In the genomic region with DNA sequence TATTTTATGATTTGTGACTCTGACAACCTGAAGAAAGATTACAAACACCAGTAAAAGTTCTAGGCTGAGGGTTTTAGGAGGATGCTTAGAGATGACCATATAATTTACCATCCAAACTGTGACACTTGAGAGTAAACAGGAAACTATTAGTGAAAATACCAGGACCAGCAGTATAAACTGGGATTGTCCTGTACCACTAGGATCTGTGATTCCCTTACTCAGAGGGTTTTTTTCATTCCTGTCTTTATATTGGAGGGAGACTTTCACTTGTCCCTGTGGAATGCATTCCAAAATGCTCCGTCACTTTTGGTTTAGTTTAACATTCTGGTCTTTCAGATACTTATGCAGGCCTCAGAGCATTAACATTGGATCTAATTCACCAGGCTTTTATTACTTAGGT, we compare ENCODE assay signal across 28 cellular contexts.
A peak's percentile ranks its signal among the peaks of the same experiment; 100 is the strongest.
DNase-seq lines count a peak whose midpoint lies in the region; ATAC-seq, FAIRE-seq and TF ChIP-seq lines count a peak whose summit lies in the region.
"Had no signal": no experiment of that assay in that cellular context is flagged by ENCODE, and none has a peak within 500 bp of the region (broad histone marks: within the 10 kb centered on the region; RNA-seq: fewer than 3 reads in every experiment).

No MANE protein-coding gene starts in this region.

- H4K91ac ChIP-seq in IMR-90 (ENCODE audit: insufficient read depth, low read depth, low read length), result no peak overlapping the region
- H4K91ac ChIP-seq in H1 (replicated peaks; ENCODE audit: insufficient read length, low read length), result no peak overlapping the region

- H3K4me2 ChIP-seq in IMR-90 (ENCODE audit: low read depth, low read length), result peak overlapping the region; percentile 40; the same call in 1 of the 2 replicates
- no peak overlapping the region for H3K4me2 ChIP-seq in H1 (ENCODE audit: insufficient read depth in 1 of 2, low read depth in 2 of 2, low read length in 2 of 2)
- no peak overlapping the region for H3K4me2 ChIP-seq in neural progenitor cell
- H3K4me2 ChIP-seq: KMS-11 had no signal

- H3K9ac ChIP-seq in IMR-90 (ENCODE audit: low read depth, low read length) (no peak overlapping the region), H1 (replicated peaks in 1 of 4; ENCODE audit: extremely low read depth in 1 of 4, low read depth in 3 of 4, low read length in 3 of 4) (no peak overlapping the region), neural progenitor cell (no peak overlapping the region)
- H3K9ac ChIP-seq: KMS-11 had no signal

- H3K36me3 Mint-ChIP-seq in neural progenitor cell, result no peaks in the 10 kb centered on the region
- no peaks in the 10 kb centered on the region for H3K36me3 Mint-ChIP-seq in activated naive CD4-positive, alpha-beta T cell treated with anti-CD3 and anti-CD28 coated beads, Interleukin-2, amount 10 ng/mL, durations not matched to agents 7 days and 5 days
- no peaks in the 10 kb centered on the region for H3K36me3 Mint-ChIP-seq in activated CD4-positive, alpha-beta T cell treated with anti-CD3 and anti-CD28 coated beads for 36 hours (ENCODE audit: low read depth)
- H3K36me3 Mint-ChIP-seq: CD4-positive, alpha-beta memory T cell had no signal

- H2AK9ac ChIP-seq in IMR-90 (replicated peaks; ENCODE audit: low read depth, low read length, poor library complexity), result no peak overlapping the region

- FAIRE-seq in D721Med (lab: Jason Lieb, UNC) (peak; percentile 29), H1 (lab: Jason Lieb, UNC) (no peak)
- FAIRE-seq: HTR-8/SVneo, pancreas had no signal

- no peaks in the 10 kb centered on the region for H3K9me3 ChIP-seq in IMR-90 (ENCODE audit: control insufficient read depth, insufficient read depth, low read length)
- no peaks in the 10 kb centered on the region for H3K9me3 ChIP-seq in H1 (ENCODE audit: insufficient read depth in 2 of 2, low read depth in 1 of 2, low read length in 1 of 2)
- H3K9me3 ChIP-seq in neural progenitor cell (ENCODE audit: low read depth), result no peaks in the 10 kb centered on the region
- H3K9me3 ChIP-seq: pancreas had no signal

- H3K4me1 ChIP-seq in IMR-90 (ENCODE audit: control insufficient read depth, insufficient read depth, low read length) (peaks cover 5% of the 10 kb centered on the region; the same call in 1 of the 2 replicates), H1 (replicated peaks in 1 of 4; ENCODE audit: control insufficient read depth in 3 of 4, insufficient read depth in 4 of 4, low read length in 3 of 4) (peaks cover 0 to 4% (median 0%) of the 10 kb centered on the region in 4 experiments; a peak in 2 of 7 replicates), neural progenitor cell (peaks cover 14% of the 10 kb centered on the region)
- H3K4me1 ChIP-seq: pancreas had no signal

- H3K27me3 ChIP-seq in IMR-90 (ENCODE audit: control insufficient read depth, insufficient read depth, low read length) (no peaks in the 10 kb centered on the region), H1 (replicated peaks in 1 of 4; ENCODE audit: control insufficient read depth in 3 of 4, extremely low read depth in 1 of 4, insufficient read depth in 3 of 4, low read length in 3 of 4) (no peaks in the 10 kb centered on the region), neural progenitor cell (no peaks in the 10 kb centered on the region)
- H3K27me3 ChIP-seq: brain microvascular endothelial cell, pancreas had no signal

- TF ChIP-seq RAD21 in IMR-90 (IDR thresholded peaks at IDR 0.05; ENCODE audit: low read length), result no peak
- no peak for TF ChIP-seq RAD21 in H1 (IDR thresholded peaks at IDR 0.05 in 1 of 2, conservative IDR thresholded peaks at IDR 0.05 in 1 of 2; ENCODE audit: low read depth in 2 of 2, low read length in 2 of 2)

- H4K5ac ChIP-seq in IMR-90 (ENCODE audit: low read depth, low read length) (no peak overlapping the region), H1 (ENCODE audit: insufficient read length, low read depth, low read length) (no peak overlapping the region)

- H3K4ac ChIP-seq in IMR-90 (ENCODE audit: low read depth, low read length) (no peak overlapping the region), H1 (replicated peaks; ENCODE audit: insufficient read length, low read depth, low read length) (no peak overlapping the region)

- dilution Hi-C loops in IMR-90 (cut with HindIII; ENCODE audit: low sequenced_read_pairs, unreplicated experiment), result no loop called here

- peaks cover 9% of the 10 kb centered on the region for H3K4me1 Mint-ChIP-seq in neural progenitor cell
- H3K4me1 Mint-ChIP-seq in activated naive CD4-positive, alpha-beta T cell treated with anti-CD3 and anti-CD28 coated beads, Interleukin-2, amount 10 ng/mL, durations not matched to agents 7 days and 5 days, result no peaks in the 10 kb centered on the region
- H3K4me1 Mint-ChIP-seq in activated CD4-positive, alpha-beta T cell treated with anti-CD3 and anti-CD28 coated beads for 36 hours, result no peaks in the 10 kb centered on the region
- H3K4me1 Mint-ChIP-seq: activated B cell treated with CpG ODN at 0.5 μM for 24 hours; CD4-positive, alpha-beta memory T cell had no signal

- H2AK5ac ChIP-seq in IMR-90 (ENCODE audit: low read depth, low read length), result no peak overlapping the region
- H2AK5ac ChIP-seq in H1 (ENCODE audit: low read depth, low read length), result no peak overlapping the region

- H3K23me2 ChIP-seq in H1 (ENCODE audit: low read depth, low read length), result no peaks in the 10 kb centered on the region

- H2BK12ac ChIP-seq in H1 (ENCODE audit: low read depth, low read length), result no peak overlapping the region

- H3K27ac ChIP-seq in IMR-90 (ENCODE audit: insufficient read depth, low read length) (no peak overlapping the region), H1 (ENCODE audit: low read depth, low read length) (no peak overlapping the region), neural progenitor cell (no peak overlapping the region)
- H3K27ac ChIP-seq: brain microvascular endothelial cell, KMS-11, pancreas had no signal

- BruUV-seq in IMR-90 (replicated peaks; lab: Mats Ljungman, UMichigan), result no TSS peak

- H3K79me1 ChIP-seq in IMR-90 (ENCODE audit: low read depth in 1 of 2, low read length in 2 of 2) (no peaks in the 10 kb centered on the region), H1 (ENCODE audit: low read depth, low read length) (no peaks in the 10 kb centered on the region)

- H2BK15ac ChIP-seq in IMR-90 (ENCODE audit: low read depth, low read length) (no peak overlapping the region), H1 (ENCODE audit: low read length) (no peak overlapping the region)

- no peak for TF ChIP-seq POLR2A in IMR-90 (IDR thresholded peaks at IDR 0.05; ENCODE audit: low read depth, low read length)
- no peak for TF ChIP-seq POLR2A in H1 (IDR thresholded peaks at IDR 0.05; ENCODE audit: control extremely low read depth in 1 of 2, low read depth in 2 of 2, low read length in 2 of 2)

- H3K23ac ChIP-seq in IMR-90 (ENCODE audit: low read depth, low read length) (no peak overlapping the region), H1 (ENCODE audit: insufficient read length) (no peak overlapping the region)

- no CpG with 5 or more reads among the region's 1 CpG for WGBS in IMR-90 (ENCODE audit: extremely low coverage in 2 of 2, insufficient read length in 1 of 2), 2 experiments
- 83% methylated on average over 1 of the region's 1 CpG; no CpG with 5 or more reads in 1 of the 2 experiments for WGBS in H1 (ENCODE audit: extremely low coverage in 1 of 2, insufficient coverage in 1 of 2, insufficient read length in 1 of 2, insufficient replicate concordance in 2 of 2, low coverage in 1 of 2, low lambda C conversion rate in 2 of 2, missing lambda C conversion rate in 1 of 2), 2 experiments

- H4K20me1 ChIP-seq in IMR-90 (ENCODE audit: insufficient read depth, low read length) (no peaks in the 10 kb centered on the region), H1 (replicated peaks in 1 of 2; ENCODE audit: control insufficient read depth in 1 of 2, insufficient read depth in 2 of 2, low read length in 2 of 2) (no peaks in the 10 kb centered on the region), neural progenitor cell (ENCODE audit: low read depth) (no peaks in the 10 kb centered on the region)

- H3K27me3 Mint-ChIP-seq in neural progenitor cell (ENCODE audit: insufficient read depth, low read depth), result no peaks in the 10 kb centered on the region
- no peaks in the 10 kb centered on the region for H3K27me3 Mint-ChIP-seq in activated naive CD4-positive, alpha-beta T cell treated with anti-CD3 and anti-CD28 coated beads, Interleukin-2, amount 10 ng/mL, durations not matched to agents 7 days and 5 days
- no peaks in the 10 kb centered on the region for H3K27me3 Mint-ChIP-seq in activated CD4-positive, alpha-beta T cell treated with anti-CD3 and anti-CD28 coated beads for 36 hours
- H3K27me3 Mint-ChIP-seq: activated B cell treated with CpG ODN at 0.5 μM for 24 hours; CD4-positive, alpha-beta memory T cell had no signal

- DNase-seq in D721Med (ENCODE audit: insufficient read length, low spot score) (no peak), IMR-90 (peak; percentile 75), H1 (ENCODE audit: low read depth in 1 of 2, low spot score in 2 of 2) (no peak), neural progenitor cell (ENCODE audit: low spot score) (peak; percentile 2)
- no peak for DNase-seq in activated naive CD4-positive, alpha-beta T cell treated with anti-CD3 and anti-CD28 coated beads, Interleukin-2, amount 10 ng/mL, durations not matched to agents 7 days and 5 days
- DNase-seq in activated CD4-positive, alpha-beta T cell treated with anti-CD3 and anti-CD28 coated beads for 36 hours, result no peak
- DNase-seq: activated B cell treated with CpG ODN at 0.5 μM for 24 hours; activated CD4-positive, alpha-beta T cell treated with anti-CD3 and anti-CD28 coated beads, Interleukin-2, amount 50 U/mL, for 4 hours; activated CD8-positive, alpha-beta memory T cell treated with anti-CD3 and anti-CD28 coated beads, Interleukin-2, amount 50 U/mL, for 4 hours; brain microvascular endothelial cell; CD4-positive, alpha-beta memory T cell; effector CD4-positive, alpha-beta T cell; GDM1; islet precursor cell; MV-4-11; NCI-H1694; NCI-H526 treated with DMSO at 0.1 percent for 48 hours; pancreas; RPMI8226; stimulated activated CD4-positive, alpha-beta T cell treated with anti-CD3 and anti-CD28 coated beads, Interleukin-15, amount 100 ng/mL, for 24 hours; stimulated activated naive CD8-positive, alpha-beta T cell treated with anti-CD3 and anti-CD28 coated beads, Interleukin-15, Interleukin-2, amounts not matched to agents 100 U/mL and 50 U/mL, for 24 hours had no signal

- no peaks in the 10 kb centered on the region for H3F3A ChIP-seq in neural progenitor cell (ENCODE audit: low read depth)

- H3K27ac Mint-ChIP-seq in neural progenitor cell, result no peak overlapping the region
- H3K27ac Mint-ChIP-seq in activated naive CD4-positive, alpha-beta T cell treated with anti-CD3 and anti-CD28 coated beads, Interleukin-2, amount 10 ng/mL, durations not matched to agents 7 days and 5 days, result no peak overlapping the region
- no peak overlapping the region for H3K27ac Mint-ChIP-seq in activated CD4-positive, alpha-beta T cell treated with anti-CD3 and anti-CD28 coated beads for 36 hours
- H3K27ac Mint-ChIP-seq: activated B cell treated with CpG ODN at 0.5 μM for 24 hours; CD4-positive, alpha-beta memory T cell; nephron; T-helper 2 cell treated with Interferon-gamma antibody and Interleukin-4, amounts not matched to agents 5 μg/mL and 100 μg/mL, for 36 hours had no signal

- POLR2A ChIA-PET in IMR-90 (lab: Charles Lee; ENCODE audit: unreplicated experiment), result no interaction called here
- POLR2A ChIA-PET in H1 (lab: Charles Lee; ENCODE audit: partially characterized antibody), result no interaction called here
- POLR2A ChIA-PET in activated CD4-positive, alpha-beta T cell treated with anti-CD3 and anti-CD28 coated beads for 36 hours (lab: Charles Lee), result no interaction called here

- H3K56ac ChIP-seq in IMR-90 (ENCODE audit: extremely low read depth, insufficient read depth, low read length) (no peak overlapping the region), H1 (replicated peaks; ENCODE audit: insufficient read length, low read depth, low read length) (no peak overlapping the region)

- CTCF ChIA-PET in IMR-90 (lab: Yijun Ruan, JAX), result interaction anchor here (0.5 to 0.6 kb wide), 2 partner anchors 58 to 321 kb away, joined by 3 to 4 read pairs; no protein-coding TSS in a partner anchor
- CTCF ChIA-PET in H1 (lab: Charles Lee; ENCODE audit: partially characterized antibody), result no interaction called here
- CTCF ChIA-PET in activated naive CD4-positive, alpha-beta T cell treated with anti-CD3 and anti-CD28 coated beads, Interleukin-2, amount 10 ng/mL, durations not matched to agents 7 days and 5 days (lab: Charles Lee), result no interaction called here
- CTCF ChIA-PET in activated CD4-positive, alpha-beta T cell treated with anti-CD3 and anti-CD28 coated beads for 36 hours (lab: Charles Lee), result no interaction called here

- H3K14ac ChIP-seq in IMR-90 (replicated peaks; ENCODE audit: low read depth, low read length) (no peak overlapping the region), H1 (ENCODE audit: insufficient read length) (no peak overlapping the region)

- H4K8ac ChIP-seq in IMR-90 (ENCODE audit: low read depth in 2 of 2, low read length in 2 of 2), result no peak overlapping the region
- H4K8ac ChIP-seq in H1 (ENCODE audit: extremely low read depth, insufficient read depth, low read length), result no peak overlapping the region

- H3K4me3 ChIP-seq in IMR-90 (ENCODE audit: insufficient read depth, low read depth, low read length) (no peak overlapping the region), H1 (ENCODE audit: extremely low read depth in 1 of 4, insufficient read depth in 2 of 4, low read depth in 3 of 4, low read length in 4 of 4) (no peak overlapping the region), neural progenitor cell (no peak overlapping the region)
- H3K4me3 ChIP-seq: pancreas, SK-N-MC had no signal

- H3K79me2 ChIP-seq in H1 (ENCODE audit: control insufficient read depth in 1 of 2, insufficient read depth in 2 of 2, low read length in 2 of 2) (no peaks in the 10 kb centered on the region), neural progenitor cell (ENCODE audit: low read depth) (no peaks in the 10 kb centered on the region)

- H3K18ac ChIP-seq in IMR-90 (ENCODE audit: low read depth, low read length) (no peak overlapping the region), H1 (ENCODE audit: extremely low read depth, low read length) (no peak overlapping the region)

- no peak overlapping the region for H2BK120ac ChIP-seq in IMR-90 (ENCODE audit: low read depth, low read length)
- no peak overlapping the region for H2BK120ac ChIP-seq in H1 (replicated peaks; ENCODE audit: low read depth, low read length)

- H3K36me3 ChIP-seq in IMR-90 (ENCODE audit: control insufficient read depth, insufficient read depth, low read length) (no peaks in the 10 kb centered on the region), H1 (ENCODE audit: control insufficient read depth in 2 of 4, insufficient read depth in 4 of 4, low read length in 3 of 4) (no peaks in the 10 kb centered on the region; a peak in 1 of 8 replicates), neural progenitor cell (no peaks in the 10 kb centered on the region)
- H3K36me3 ChIP-seq: brain microvascular endothelial cell, pancreas had no signal

- no peaks in the 10 kb centered on the region for H3K9me1 ChIP-seq in IMR-90 (ENCODE audit: insufficient read depth, low read length)

- no peak for TF ChIP-seq CTCF in D721Med (IDR thresholded peaks at IDR 0.05; ENCODE audit: insufficient read depth, missing control alignments)
- TF ChIP-seq CTCF in IMR-90 (conservative IDR thresholded peaks at IDR 0.05; ENCODE audit: low read depth, low read length), result no peak
- no peak for TF ChIP-seq CTCF in H1 (IDR thresholded peaks at IDR 0.05; ENCODE audit: control extremely low read depth in 1 of 3, insufficient read depth in 1 of 3, low read depth in 1 of 3, low read length in 3 of 3)
- no peak for TF ChIP-seq CTCF in neural progenitor cell (IDR thresholded peaks at IDR 0.05)

- H2AFZ ChIP-seq in IMR-90 (replicated peaks; ENCODE audit: low read length, poor library complexity) (no peak overlapping the region), H1 (ENCODE audit: low read length) (peak overlapping the region; percentile 17; the same call in 1 of the 2 replicates), neural progenitor cell (replicated peaks) (no peak overlapping the region)

- H2BK20ac ChIP-seq in IMR-90 (ENCODE audit: low read depth, low read length) (no peak overlapping the region), H1 (ENCODE audit: low read length) (no peak overlapping the region)

- H3K9me3 Mint-ChIP-seq in neural progenitor cell, result no peaks in the 10 kb centered on the region
- H3K9me3 Mint-ChIP-seq in activated naive CD4-positive, alpha-beta T cell treated with anti-CD3 and anti-CD28 coated beads, Interleukin-2, amount 10 ng/mL, durations not matched to agents 7 days and 5 days, result no peaks in the 10 kb centered on the region
- no peaks in the 10 kb centered on the region for H3K9me3 Mint-ChIP-seq in activated CD4-positive, alpha-beta T cell treated with anti-CD3 and anti-CD28 coated beads for 36 hours (ENCODE audit: low read depth)
- H3K9me3 Mint-ChIP-seq: activated B cell treated with CpG ODN at 0.5 μM for 24 hours; CD4-positive, alpha-beta memory T cell; nephron; T-helper 2 cell treated with Interferon-gamma antibody and Interleukin-4, amounts not matched to agents 5 μg/mL and 100 μg/mL, for 36 hours had no signal

- in situ Hi-C loops in IMR-90 (cut with MboI; ENCODE audit: low sequenced_read_pairs), result no loop called here

- no peak overlapping the region for H3K4me3 Mint-ChIP-seq in neural progenitor cell
- no peak overlapping the region for H3K4me3 Mint-ChIP-seq in activated naive CD4-positive, alpha-beta T cell treated with anti-CD3 and anti-CD28 coated beads, Interleukin-2, amount 10 ng/mL, durations not matched to agents 7 days and 5 days
- H3K4me3 Mint-ChIP-seq in activated CD4-positive, alpha-beta T cell treated with anti-CD3 and anti-CD28 coated beads for 36 hours, result no peak overlapping the region
- H3K4me3 Mint-ChIP-seq: activated B cell treated with CpG ODN at 0.5 μM for 24 hours; CD4-positive, alpha-beta memory T cell; nephron; T-helper 2 cell treated with Interferon-gamma antibody and Interleukin-4, amounts not matched to agents 5 μg/mL and 100 μg/mL, for 36 hours had no signal

- ATAC-seq in IMR-90 (ENCODE audit: low read depth) (peak; percentile 98), GM19395 (IDR thresholded peaks at IDR 0.05; ENCODE audit: unreplicated experiment) (no peak)
- ATAC-seq in activated CD4-positive, alpha-beta T cell treated with anti-CD3 and anti-CD28 coated beads for 36 hours, result no peak
- ATAC-seq: pancreas; sciatic nerve; stimulated activated naive CD8-positive, alpha-beta T cell treated with anti-CD3 and anti-CD28 coated beads, Interleukin-15, Interleukin-2, amounts not matched to agents 100 U/mL and 50 U/mL, for 24 hours had no signal

- TF ChIP-seq EP300 in H1 (IDR thresholded peaks at IDR 0.05; ENCODE audit: borderline replicate concordance in 1 of 2, low read depth in 2 of 2, low read length in 2 of 2), result no peak

- H2BK5ac ChIP-seq in IMR-90 (ENCODE audit: low read depth, low read length, poor library complexity, severe bottlenecking) (no peak overlapping the region), H1 (ENCODE audit: low read depth, low read length) (no peak overlapping the region)

- intact Hi-C loops in IMR-90 (cut with micrococcal nuclease), result loop anchor here (10.0 kb wide), 1 partner anchor 1260 kb away; no protein-coding TSS in a partner anchor
- intact Hi-C loops in activated CD4-positive, alpha-beta T cell treated with anti-CD3 and anti-CD28 coated beads for 36 hours (cut with DNase I, micrococcal nuclease), result no loop called here

Comparison
In these comparisons a context has a peak if more than half of its experiments do, and no peak if none do; other contexts are left out.
1. DNase-seq: peak in IMR-90 (single experiment) and neural progenitor cell (single experiment); none in D721Med (single experiment), H1 (0 of 2), activated naive CD4-positive, alpha-beta T cell treated with anti-CD3 and anti-CD28 coated beads, Interleukin-2, amount 10 ng/mL, durations not matched to agents 7 days and 5 days (single experiment) and activated CD4-positive, alpha-beta T cell treated with anti-CD3 and anti-CD28 coated beads for 36 hours (single experiment).